1 cellular context compared by ENCODE assay signal in genomic region chr12:47860873-47861272, GRCh38.
TF ChIP-seq lines count a peak whose summit lies in the region.

No MANE protein-coding gene starts in this region.

TF ChIP-seq in K562, 482 proteins besides CTCF, POLR2A, EP300 and RAD21:
- no peak for TF ChIP-seq DIDO1 (tag; IDR thresholded peaks at IDR 0.05; ENCODE audit: low read depth)
- peak; percentile 55 for TF ChIP-seq ZFP36 (IDR thresholded peaks at IDR 0.05; ENCODE audit: low read depth, low read length, partially characterized antibody)
- peak; percentile 78 for TF ChIP-seq RBM25 (IDR thresholded peaks at IDR 0.05; ENCODE audit: low read depth, low read length, severe bottlenecking)
- peak; percentile 42; the same call in 1 of the 2 replicates for TF ChIP-seq BCOR (IDR thresholded peaks at IDR 0.05)
